In genomic region chr5:93313672-93314071, GRCh38 we compare ENCODE assay signal across 30 cellular contexts.
"Had no signal": no experiment of that assay in that cellular context is flagged by ENCODE, and none has a peak within 500 bp of the region (broad histone marks: within the 10 kb centered on the region; RNA-seq: fewer than 3 reads in every experiment).

No MANE protein-coding gene starts in this region.

- H3K27ac ChIP-seq: adrenal gland, ascending aorta, body of pancreas, brain microvascular endothelial cell, breast epithelium, cardiac muscle cell had no signal

- ATAC-seq: activated naive CD4-positive, alpha-beta T cell treated with anti-CD3 and anti-CD28 coated beads, Interleukin-2, amount 50 U/mL, for 72 hours; activated naive CD8-positive, alpha-beta T cell treated with anti-CD3 and anti-CD28 coated beads, Interleukin-2, amount 50 U/mL, for 24 hours; activated T-cell treated with anti-CD3 and anti-CD28 coated beads, Interleukin-2, amount 50 U/mL, for 4 hours; activated T-cell treated with anti-CD3 and anti-CD28 coated beads, Interleukin-2, amount 50 U/mL, for 72 hours; activated T-helper 17 cell treated with anti-CD3 and anti-CD28 coated beads, Interleukin-2, amount 50 U/mL, for 72 hours; body of pancreas had no signal

- H3K36me3 ChIP-seq: adrenal gland, ascending aorta, brain microvascular endothelial cell, breast epithelium, cardiac muscle cell had no signal

- DNase-seq: activated effector memory CD4-positive, alpha-beta T cell treated with anti-CD3 and anti-CD28 coated beads, Interleukin-2, amount 50 U/mL, for 16 hours; activated effector memory CD4-positive, alpha-beta T cell treated with Interleukin-2 at 50 U/mL for 16 hours; activated gamma-delta T cell; activated gamma-delta T cell treated with Interleukin-2 at 50 U/mL for 16 hours; activated naive CD4-positive, alpha-beta T cell; activated naive CD4-positive, alpha-beta T cell treated with anti-CD3 and anti-CD28 coated beads for 36 hours; activated naive CD4-positive, alpha-beta T cell treated with anti-CD3 and anti-CD28 coated beads, Interleukin-2, amount 10 ng/mL, durations not matched to agents 7 days and 5 days; activated naive CD4-positive, alpha-beta T cell treated with anti-CD3 and anti-CD28 coated beads, Interleukin-2, amount 50 U/mL, for 16 hours; activated naive CD4-positive, alpha-beta T cell treated with Interleukin-2 at 50 U/mL for 16 hours; activated naive CD8-positive, alpha-beta T cell treated with anti-CD3 and anti-CD28 coated beads for 36 hours; activated naive CD8-positive, alpha-beta T cell treated with anti-CD3 and anti-CD28 coated beads, Interleukin-2, amount 10 ng/mL, durations not matched to agents 7 days and 5 days; activated naive CD8-positive, alpha-beta T cell treated with anti-CD3 and anti-CD28 coated beads, Interleukin-2, amount 50 U/mL, for 24 hours; activated T-cell treated with anti-CD3 and anti-CD28 coated beads, Interleukin-2, amount 50 U/mL, for 4 hours; activated T-cell treated with anti-CD3 and anti-CD28 coated beads, Interleukin-2, amount 50 U/mL, for 48 hours; activated T-cell treated with anti-CD3 and anti-CD28 coated beads, Interleukin-2, amount 50 U/mL, for 72 hours; adrenal gland; amniotic stem cell; amygdala; anterior cingulate cortex; aorta; body of pancreas; brain microvascular endothelial cell; caudate nucleus; central memory CD4-positive, alpha-beta T cell; cerebellar nuclear complex had no signal

- H3K27me3 ChIP-seq: adrenal gland, ascending aorta, body of pancreas, brain microvascular endothelial cell, breast epithelium had no signal

- H3K4me1 ChIP-seq: adrenal gland, ascending aorta, body of pancreas, breast epithelium had no signal

- H3K9me3 ChIP-seq: adrenal gland, body of pancreas had no signal

- H3K4me3 ChIP-seq: adrenal gland, ascending aorta, body of pancreas, breast epithelium, cardiac muscle cell had no signal
